ENCODE assay signal across 31 cellular contexts in the genomic region with DNA sequence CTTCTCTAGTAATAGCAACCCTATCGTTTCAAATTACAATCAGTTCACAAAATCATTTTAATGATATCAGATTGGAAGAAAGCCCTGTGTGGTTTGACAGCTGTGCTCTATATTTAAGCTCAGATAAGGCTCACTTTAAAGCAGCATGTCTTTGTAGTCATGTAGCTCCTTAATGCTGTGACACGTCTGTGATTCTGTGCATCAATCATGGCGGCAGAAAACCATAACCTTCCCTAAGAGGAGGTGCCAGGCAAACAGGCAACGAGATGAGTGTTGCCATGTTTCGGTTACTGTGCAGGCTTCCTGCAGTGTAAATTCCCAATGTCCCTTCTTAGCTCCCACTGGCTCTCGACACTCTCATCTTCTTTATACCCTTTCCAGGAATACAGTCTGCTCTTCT.
"Had no signal": no experiment of that assay in that cellular context is flagged by ENCODE, and none has a peak within 500 bp of the region (broad histone marks: within the 10 kb centered on the region; RNA-seq: fewer than 3 reads in every experiment).

No MANE protein-coding gene starts in this region.

- H3K4me3 Mint-ChIP-seq: effector memory CD8-positive, alpha-beta T cell; immature natural killer cell; memory B cell; mesothelial cell of epicardium; naive thymus-derived CD4-positive, alpha-beta T cell; nephron; stimulated activated naive CD8-positive, alpha-beta T cell treated with anti-CD3 and anti-CD28 coated beads, Interleukin-15, amount 100 ng/mL, for 72 hours had no signal

- H3K4me3 ChIP-seq: coronary artery, esophagus squamous epithelium, lower lobe of right lung, prostate gland, right atrium auricular region, smooth muscle cell, suprapubic skin, transverse colon, upper lobe of right lung, uterus had no signal

- DNase-seq: dermis blood vessel endothelial cell; effector memory CD8-positive, alpha-beta T cell; erythroblast; esophagus squamous epithelium; foreskin melanocyte; glutamatergic neuron; hypothalamus; immature natural killer cell; islet precursor cell; left ventricle myocardium superior; lower lobe of right lung; naive thymus-derived CD4-positive, alpha-beta T cell; nucleus accumbens; stimulated activated CD4-positive, alpha-beta T cell treated with anti-CD3 and anti-CD28 coated beads, Interleukin-12 subunit alpha, Interleukin-12 subunit beta, amount 100 ng/mL, for 4 hours; stimulated activated CD4-positive, alpha-beta T cell treated with anti-CD3 and anti-CD28 coated beads, Interleukin-1b, Interleukin-23, amount 100 ng/mL, for 48 hours; stimulated activated CD4-positive, alpha-beta T cell treated with anti-CD3 and anti-CD28 coated beads, Interleukin-4, amount 100 ng/mL, for 1 hour; stimulated activated CD8-positive, alpha-beta memory T cell treated with anti-CD3 and anti-CD28 coated beads, Interleukin-4, amount 100 ng/mL, for 48 hours; stimulated activated naive CD4-positive, alpha-beta T cell; stimulated activated naive CD8-positive, alpha-beta T cell treated with anti-CD3 and anti-CD28 coated beads, Interleukin-15, amount 100 ng/mL, for 72 hours; transverse colon; upper lobe of right lung; uterus had no signal

- H3K4me2 ChIP-seq: smooth muscle cell had no signal

- H3K9me3 Mint-ChIP-seq: mesothelial cell of epicardium; nephron; stimulated activated naive CD8-positive, alpha-beta T cell treated with anti-CD3 and anti-CD28 coated beads, Interleukin-15, amount 100 ng/mL, for 72 hours had no signal

- H3K27ac ChIP-seq: coronary artery, esophagus squamous epithelium, lower lobe of right lung, prostate gland, right atrium auricular region, suprapubic skin, transverse colon, upper lobe of right lung, uterus had no signal

- ATAC-seq: effector memory CD8-positive, alpha-beta T cell; left ventricle myocardium superior; lower lobe of right lung; naive thymus-derived CD4-positive, alpha-beta T cell; sciatic nerve; stimulated activated naive CD8-positive, alpha-beta T cell treated with anti-CD3 and anti-CD28 coated beads, Interleukin-15, amount 100 ng/mL, for 72 hours; upper lobe of right lung had no signal

- H3K27me3 ChIP-seq: esophagus squamous epithelium, right atrium auricular region, suprapubic skin, transverse colon, upper lobe of right lung, uterus had no signal

- H3K4me1 ChIP-seq: esophagus squamous epithelium, lower lobe of right lung, prostate gland, right atrium auricular region, suprapubic skin, transverse colon, upper lobe of right lung, uterus had no signal

- H3K27me3 Mint-ChIP-seq: effector memory CD8-positive, alpha-beta T cell; memory B cell; naive thymus-derived CD4-positive, alpha-beta T cell; stimulated activated naive CD8-positive, alpha-beta T cell treated with anti-CD3 and anti-CD28 coated beads, Interleukin-15, amount 100 ng/mL, for 72 hours had no signal

- H3K9me3 ChIP-seq: esophagus squamous epithelium, lower lobe of right lung, prostate gland, right atrium auricular region, suprapubic skin, transverse colon, upper lobe of right lung, uterus had no signal

- H3K27ac Mint-ChIP-seq: effector memory CD8-positive, alpha-beta T cell; immature natural killer cell; memory B cell; mesothelial cell of epicardium; naive thymus-derived CD4-positive, alpha-beta T cell; nephron; stimulated activated naive CD8-positive, alpha-beta T cell treated with anti-CD3 and anti-CD28 coated beads, Interleukin-15, amount 100 ng/mL, for 72 hours had no signal

- H3K36me3 Mint-ChIP-seq: immature natural killer cell; memory B cell; mesothelial cell of epicardium; naive thymus-derived CD4-positive, alpha-beta T cell had no signal

- H3K4me1 Mint-ChIP-seq: immature natural killer cell; memory B cell; naive thymus-derived CD4-positive, alpha-beta T cell; stimulated activated naive CD8-positive, alpha-beta T cell treated with anti-CD3 and anti-CD28 coated beads, Interleukin-15, amount 100 ng/mL, for 72 hours had no signal

- H3K36me3 ChIP-seq: esophagus squamous epithelium, lower lobe of right lung, prostate gland, right atrium auricular region, suprapubic skin, transverse colon, upper lobe of right lung, uterus had no signal
